8 cellular contexts compared by ENCODE assay signal in genomic region chr2:61534926-61535325, GRCh38. TPM values are rescaled to one million over a fixed set of nuclear protein-coding genes. Genes with fewer than 3 reads are reported as not detected.
A peak's percentile ranks its signal among the peaks of the same experiment; 100 is the strongest.
DNase-seq lines count a peak whose midpoint lies in the region; ATAC-seq and TF ChIP-seq lines count a peak whose summit lies in the region.

No MANE protein-coding gene starts in this region.

- peaks cover 26% of the 10 kb centered on the region for H3K4me1 ChIP-seq in Caco-2
- H3K4me1 ChIP-seq in duodenal mucosa (ENCODE audit: control insufficient read depth in 1 of 2, insufficient read depth in 2 of 2, low read length in 2 of 2), result peaks cover 16 to 25% of the 10 kb centered on the region in 2 donors
- peaks cover 33 to 34% of the 10 kb centered on the region in 2 experiments for H3K4me1 ChIP-seq in neutrophil (ENCODE audit: control insufficient read depth in 1 of 2, insufficient read depth in 1 of 2, low read depth in 1 of 2, low read length in 1 of 2)

- no peak for ATAC-seq in GM21825 (IDR thresholded peaks at IDR 0.05; ENCODE audit: unreplicated experiment)

- no peak for TF ChIP-seq POLR2A in NB4 (IDR thresholded peaks at IDR 0.05; ENCODE audit: extremely low read depth, insufficient read length)

- H3K27ac Mint-ChIP-seq in Caco-2 (ENCODE audit: unreplicated experiment), result peak overlapping the region; percentile 50

- peak overlapping the region; percentile 18; the same call in 1 of the 2 replicates for H3K4me3 ChIP-seq in Caco-2 (ENCODE audit: low read depth, low read length)
- peak overlapping the region; percentile 91 for H3K4me3 ChIP-seq in NB4 (ENCODE audit: low read depth, low read length)
- peak overlapping the region; percentile 92 for H3K4me3 ChIP-seq in duodenal mucosa (ENCODE audit: low read depth in 1 of 2, low read length in 2 of 2)
- no peak overlapping the region for H3K4me3 ChIP-seq in neutrophil (ENCODE audit: low read depth in 1 of 2, low read length in 1 of 2)

- POLR2A ChIA-PET in Caco-2 (lab: Charles Lee), result no interaction called here

- H3K9ac ChIP-seq in duodenal mucosa (ENCODE audit: low read depth in 1 of 2, low read length in 2 of 2), result peak overlapping the region in 1 of 2 donors; percentile 6

- peak overlapping the region; percentile 94 for H3K4me3 Mint-ChIP-seq in Caco-2 (ENCODE audit: unreplicated experiment)

- DNase-seq in Caco-2 (no peak), NB4 (ENCODE audit: low read depth) (no peak), ureter (ENCODE audit: low spot score) (no peak), CD1c-positive myeloid dendritic cell (ENCODE audit: extremely low spot score) (no peak), HT-29 (ENCODE audit: low spot score) (no peak)

- H3K9me3 ChIP-seq in Caco-2, result no peaks in the 10 kb centered on the region
- H3K9me3 ChIP-seq in duodenal mucosa (ENCODE audit: control insufficient read depth in 1 of 2, low read length in 2 of 2), result no peaks in the 10 kb centered on the region
- H3K9me3 ChIP-seq in neutrophil, result no peaks in the 10 kb centered on the region

- BruUV-seq in Caco-2 (replicated peaks; lab: Mats Ljungman, UMichigan), result no TSS peak

- H3K4me1 Mint-ChIP-seq in Caco-2 (ENCODE audit: low read depth, unreplicated experiment), result no peaks in the 10 kb centered on the region

- TF ChIP-seq CTCF in Caco-2 (IDR thresholded peaks at IDR 0.05; ENCODE audit: insufficient read depth in 1 of 2, low read depth in 1 of 2, low read length in 1 of 2, severe bottlenecking in 1 of 2, unreplicated experiment in 1 of 2) (no peak), NB4 (IDR thresholded peaks at IDR 0.05; ENCODE audit: low read depth, low read length) (no peak), neutrophil (IDR thresholded peaks at IDR 0.05) (no peak)

- peaks cover 65% of the 10 kb centered on the region for H3K36me3 Mint-ChIP-seq in Caco-2 (ENCODE audit: insufficient read depth, unreplicated experiment)

- H3K36me3 ChIP-seq in Caco-2 (ENCODE audit: control insufficient read depth, insufficient read depth, low read length), result no peaks in the 10 kb centered on the region
- no peaks in the 10 kb centered on the region for H3K36me3 ChIP-seq in duodenal mucosa (ENCODE audit: control insufficient read depth in 1 of 2, insufficient read depth in 2 of 2, low read length in 2 of 2)
- H3K36me3 ChIP-seq in neutrophil, result no peaks in the 10 kb centered on the region

- H3K27ac ChIP-seq in duodenal mucosa (ENCODE audit: low read depth, low read length), result no peak overlapping the region
- peak overlapping the region; percentile 9 for H3K27ac ChIP-seq in neutrophil

- H3K9me3 Mint-ChIP-seq in Caco-2 (ENCODE audit: unreplicated experiment), result no peaks in the 10 kb centered on the region

- no peaks in the 10 kb centered on the region for H3K27me3 ChIP-seq in Caco-2 (replicated peaks; ENCODE audit: control insufficient read depth, insufficient read depth, low read length)
- no peaks in the 10 kb centered on the region for H3K27me3 ChIP-seq in duodenal mucosa (ENCODE audit: control insufficient read depth in 1 of 2, insufficient read depth in 2 of 2, low read length in 2 of 2)
- no peaks in the 10 kb centered on the region for H3K27me3 ChIP-seq in neutrophil

- intact Hi-C loops in Caco-2 (cut with micrococcal nuclease; ENCODE audit: unreplicated experiment), result loop anchor here (5.0 kb wide), 2 partner anchors 102 to 358 kb away; no protein-coding TSS in a partner anchor

- CTCF ChIA-PET in Caco-2 (lab: Charles Lee), result no interaction called here

- no peaks in the 10 kb centered on the region for H3K27me3 Mint-ChIP-seq in Caco-2 (ENCODE audit: insufficient read depth, unreplicated experiment)

RNA-seq across cellular contexts. Expression of gene XPO1, which starts 3.2 kb away (rescaled TPM):
- 218 and 241 TPM in 2 replicates for total RNA-seq in Caco-2 (2022)
- 201 TPM for total RNA-seq in ureter
- 85.6 and 101 TPM in 2 replicates for total RNA-seq in HT-29 (2014; rRNA removed; shearing (Covaris generic))

Comparison
In these comparisons a context has a peak if more than half of its experiments do, and no peak if none do; other contexts are left out.
1. H3K4me3 ChIP-seq: peak in Caco-2 (single experiment), NB4 (single experiment) and duodenal mucosa (2 of 2); none in neutrophil (0 of 2).